In the genomic region with DNA sequence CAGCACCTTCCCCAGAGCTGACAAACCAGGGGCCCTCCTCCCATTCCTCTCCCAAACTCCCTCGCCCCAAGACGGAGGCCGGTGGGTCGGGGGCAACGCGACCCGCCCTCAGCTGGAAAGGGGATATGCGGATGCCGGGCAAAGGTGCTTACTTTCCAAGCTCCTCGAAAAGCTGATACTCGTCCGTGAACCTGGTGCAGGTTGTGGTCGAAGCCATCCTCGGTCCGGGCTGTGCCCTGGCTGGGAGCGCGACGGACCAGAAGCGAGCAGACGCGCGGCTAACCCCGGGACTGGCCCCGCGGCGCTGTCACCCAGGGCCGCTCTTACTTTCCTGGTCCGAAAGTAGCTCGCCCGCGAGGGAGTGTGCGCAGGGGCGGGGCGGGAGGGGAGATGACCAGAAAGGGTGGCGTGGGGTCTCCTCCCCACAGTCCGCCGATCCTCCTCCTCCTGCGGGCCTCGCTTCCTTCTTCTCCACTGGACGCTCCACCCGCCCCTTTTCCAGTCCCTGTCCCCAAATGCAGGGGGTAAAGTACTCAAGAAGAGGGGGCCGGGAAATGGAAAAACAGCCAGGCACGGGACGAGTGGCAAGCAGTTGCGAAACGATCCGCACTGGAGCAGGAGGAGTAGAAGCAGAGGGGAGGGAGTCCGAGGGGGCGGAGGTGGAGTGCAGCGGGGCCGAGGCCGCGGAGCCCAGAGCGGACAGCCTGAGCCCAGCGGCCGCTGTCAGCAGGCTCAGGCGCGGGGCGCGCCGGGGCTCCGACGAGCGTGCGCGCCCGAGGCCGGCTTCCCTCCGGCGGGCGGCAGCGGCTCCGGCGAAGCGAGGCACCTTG, we compare ENCODE assay signal across 8 cellular contexts. TPM values are rescaled to one million over a fixed set of nuclear protein-coding genes. Genes with fewer than 3 reads are reported as not detected.
A peak's percentile ranks its signal among the peaks of the same experiment; 100 is the strongest.
DNase-seq lines count a peak whose midpoint lies in the region; ATAC-seq and TF ChIP-seq lines count a peak whose summit lies in the region.

No MANE protein-coding gene starts in this region.

- no peaks in the 10 kb centered on the region for H3K9me3 Mint-ChIP-seq in IgD-negative memory B cell

- H3K4me1 Mint-ChIP-seq in IgD-negative memory B cell: peaks cover 7 to 21% (median 16%) of the 10 kb centered on the region in 3 donors
- H3K4me1 Mint-ChIP-seq in T-helper 17 cell: peaks cover 38% of the 10 kb centered on the region

- peak; percentile 45 to 72 (median 55) for TF ChIP-seq POLR2A in body of pancreas (IDR thresholded peaks at IDR 0.05)

- H3K4me1 ChIP-seq in body of pancreas (peaks cover 9% of the 10 kb centered on the region), iPS DF 6.9 (ENCODE audit: control insufficient read depth, insufficient read depth, low read length) (peaks cover 2% of the 10 kb centered on the region; the same call in 1 of the 2 replicates)

- H3K36me3 Mint-ChIP-seq in IgD-negative memory B cell (peaks cover 2% of the 10 kb centered on the region), T-helper 17 cell (ENCODE audit: low read depth) (peaks cover 5% of the 10 kb centered on the region)

- no peak for TF ChIP-seq CTCF in body of pancreas (IDR thresholded peaks at IDR 0.05)

- no peaks in the 10 kb centered on the region for H3K36me3 ChIP-seq in body of pancreas (replicated peaks in 1 of 2; ENCODE audit: insufficient read depth in 1 of 2, low read depth in 2 of 2)
- H3K36me3 ChIP-seq in iPS DF 6.9 (ENCODE audit: control insufficient read depth, insufficient read depth, low read length): no peaks in the 10 kb centered on the region

- intact Hi-C loops in body of pancreas (cut with DNase I) (no loop called here), sciatic nerve (cut with DNase I) (no loop called here)

- 0% methylated on average over 29 to 75 of the region's 75 CpGs for WGBS in body of pancreas, 2 donors
- no CpG with 5 or more reads among the region's 75 CpGs for WGBS in iPS DF 6.9 (ENCODE audit: insufficient coverage, insufficient read length)

- H3K4me3 Mint-ChIP-seq in IgD-negative memory B cell (peak overlapping the region; percentile 87 to 99 (median 96)), T-helper 17 cell (peak overlapping the region; percentile 99)

- H3K4me3 ChIP-seq in body of pancreas (peak overlapping the region; percentile 48 to 77), iPS DF 6.9 (ENCODE audit: low read length) (peak overlapping the region; percentile 60; the same call in 1 of the 2 replicates)

- peak overlapping the region; percentile 97 to 99 (median 99) for H3K27ac ChIP-seq in body of pancreas
- no peak overlapping the region for H3K27ac ChIP-seq in iPS DF 6.9 (ENCODE audit: low read length)

- ATAC-seq in GM21447 (IDR thresholded peaks at IDR 0.05; ENCODE audit: unreplicated experiment) (peak; percentile 14), T-helper 17 cell (no peak), body of pancreas (peak; percentile 68), sciatic nerve (peak; percentile 63)

- H3K9me3 ChIP-seq in T-helper 17 cell (ENCODE audit: control insufficient read depth, low read length, poor library complexity, severe bottlenecking): no peaks in the 10 kb centered on the region
- H3K9me3 ChIP-seq in body of pancreas: no peaks in the 10 kb centered on the region
- H3K9me3 ChIP-seq in iPS DF 6.9 (ENCODE audit: control insufficient read depth, insufficient read depth, low read length): no peaks in the 10 kb centered on the region

- H3K27me3 ChIP-seq in body of pancreas (no peaks in the 10 kb centered on the region), iPS DF 6.9 (ENCODE audit: control insufficient read depth, insufficient read depth, low read length) (peaks cover 3% of the 10 kb centered on the region; the same call in 1 of the 2 replicates)

- no peaks in the 10 kb centered on the region for H3K27me3 Mint-ChIP-seq in IgD-negative memory B cell
- peaks cover 3% of the 10 kb centered on the region for H3K27me3 Mint-ChIP-seq in T-helper 17 cell

- peak overlapping the region; percentile 91 to 100 (median 96) for H3K27ac Mint-ChIP-seq in IgD-negative memory B cell
- H3K27ac Mint-ChIP-seq in T-helper 17 cell: peak overlapping the region; percentile 99

- DNase-seq in ELF-1 (ENCODE audit: low read depth, low spot score) (peak; percentile 75), T-helper 17 cell (peak; percentile 20 to 46 (median 33)), body of pancreas (peak; percentile 76 to 85 (median 79)), iPS DF 6.9 (ENCODE audit: low read depth, low spot score) (no peak), sciatic nerve (ENCODE audit: low spot score) (peak; percentile 88), HPDE6-E6E7 (ENCODE audit: extremely low spot score) (no peak)

RNA-seq across cellular contexts. Expression of gene CAMK2D, which starts 0.5 kb away (rescaled TPM):
- polyA plus RNA-seq in IgD-negative memory B cell: 14.2 TPM
- 10 to 100 TPM; 28.6 to 31.6 TPM for total RNA-seq in T-helper 17 cell
- total RNA-seq in body of pancreas: 10 to 100 TPM; 25.7 to 29.3 TPM
- total RNA-seq in sciatic nerve: 41.3 TPM

Comparison
In these comparisons a context has a peak if more than half of its experiments do, and no peak if none do; other contexts are left out.
1. DNase-seq: peak in ELF-1 (single experiment), T-helper 17 cell (3 of 3), body of pancreas (4 of 4) and sciatic nerve (single experiment); none in iPS DF 6.9 (single experiment) and HPDE6-E6E7 (single experiment).